ENCODE assay signal across 2 cellular contexts in genomic region chr16:2970563-2970962, GRCh38.
TF ChIP-seq lines count a peak whose summit lies in the region.

No MANE protein-coding gene starts in this region.

TF ChIP-seq in GM23338, 12 proteins besides CTCF, POLR2A, EP300 and RAD21:
- TF ChIP-seq NANOG (IDR thresholded peaks at IDR 0.05; ENCODE audit: borderline replicate concordance) (no peak), ZNF114 (CRISPR knock-in tag; IDR thresholded peaks at IDR 0.05) (no peak), ETS1 (IDR thresholded peaks at IDR 0.05) (no peak), ZNF462 (CRISPR knock-in tag; IDR thresholded peaks at IDR 0.05) (no peak)
TF ChIP-seq in GM23338: peak in this region for 0.

TF ChIP-seq in endothelial cell of umbilical vein, 7 proteins besides CTCF, POLR2A, EP300 and RAD21:
- TF ChIP-seq POLR2AphosphoS5 (IDR thresholded peaks at IDR 0.05; ENCODE audit: insufficient read depth, low read depth, low read length) (no peak), MAX (IDR thresholded peaks at IDR 0.05; ENCODE audit: insufficient read depth, insufficient read length) (no peak), FOS (IDR thresholded peaks at IDR 0.05; ENCODE audit: borderline replicate concordance, insufficient read depth, low read length) (no peak), GATA2 (IDR thresholded peaks at IDR 0.05; ENCODE audit: insufficient read depth, insufficient read length, low read depth, low read length) (no peak), MYC (IDR thresholded peaks at IDR 0.05; ENCODE audit: low read depth, low read length) (no peak), JUN (IDR thresholded peaks at IDR 0.05; ENCODE audit: borderline replicate concordance, insufficient read depth, insufficient read length, low read depth) (no peak), EZH2 (IDR thresholded peaks at IDR 0.05; ENCODE audit: borderline replicate concordance, low read depth, low read length, severe bottlenecking) (no peak)
